ENCODE assay signal across 29 cellular contexts in genomic region chr3:138752886-138753285, GRCh38.
"Had no signal": no experiment of that assay in that cellular context is flagged by ENCODE, and none has a peak within 500 bp of the region (broad histone marks: within the 10 kb centered on the region; RNA-seq: fewer than 3 reads in every experiment).

No MANE protein-coding gene starts in this region.

- H3K27ac ChIP-seq: body of pancreas, cardiac muscle cell, coronary artery, dorsolateral prefrontal cortex, esophagus muscularis mucosa, gastroesophageal sphincter, heart right ventricle, hepatocyte had no signal

- ATAC-seq: activated CD4-positive, alpha-beta T cell treated with anti-CD3 and anti-CD28 coated beads for 36 hours; activated CD8-positive, alpha-beta T cell treated with anti-CD3 and anti-CD28 coated beads for 36 hours; activated T-cell treated with anti-CD3 and anti-CD28 coated beads, Interleukin-2, amount 50 U/mL, for 4 hours; activated T-helper 17 cell treated with anti-CD3 and anti-CD28 coated beads, Interleukin-2, amount 50 U/mL, for 72 hours; body of pancreas; effector memory CD8-positive, alpha-beta T cell; gastroesophageal sphincter; heart right ventricle had no signal

- H3K4me1 ChIP-seq: body of pancreas, esophagus muscularis mucosa, gastroesophageal sphincter had no signal

- H3K27me3 ChIP-seq: body of pancreas, cardiac muscle cell, dorsolateral prefrontal cortex, esophagus muscularis mucosa, gastroesophageal sphincter, heart right ventricle, hepatocyte had no signal

- H3K4me3 ChIP-seq: body of pancreas, cardiac muscle cell, coronary artery, dorsolateral prefrontal cortex, esophagus muscularis mucosa, gastroesophageal sphincter, heart right ventricle, hepatocyte had no signal

- DNase-seq: activated CD4-positive, alpha-beta T cell treated with anti-CD3 and anti-CD28 coated beads for 36 hours; activated CD4-positive, alpha-beta T cell treated with anti-CD3 and anti-CD28 coated beads, Interleukin-2, amount 50 U/mL, for 1 hour; activated CD4-positive, alpha-beta T cell treated with anti-CD3 and anti-CD28 coated beads, Interleukin-2, amount 50 U/mL, for 48 hours; activated CD4-positive, CD25-positive, alpha-beta regulatory T cell; activated CD4-positive, CD25-positive, alpha-beta regulatory T cell treated with anti-CD3 and anti-CD28 coated beads, Interleukin-2, amount 50 U/mL, for 72 hours; activated CD8-positive, alpha-beta memory T cell treated with anti-CD3 and anti-CD28 coated beads for 24 hours; activated CD8-positive, alpha-beta T cell treated with anti-CD3 and anti-CD28 coated beads for 36 hours; activated effector memory CD4-positive, alpha-beta T cell treated with Interleukin-2 at 50 U/mL for 16 hours; activated gamma-delta T cell treated with Interleukin-2 at 50 U/mL for 16 hours; activated naive CD4-positive, alpha-beta T cell treated with anti-CD3 and anti-CD28 coated beads, Interleukin-2, amount 50 U/mL, for 16 hours; activated naive CD4-positive, alpha-beta T cell treated with Interleukin-2 at 50 U/mL for 16 hours; activated T-cell treated with anti-CD3 and anti-CD28 coated beads, Interleukin-2, amount 50 U/mL, for 4 hours; amygdala; aorta; body of pancreas; central memory CD4-positive, alpha-beta T cell; cerebellar nuclear complex; dorsolateral prefrontal cortex; effector memory CD8-positive, alpha-beta T cell; erythroblast; foreskin melanocyte; heart right ventricle; T-helper 2 cell had no signal

- H3K9me3 ChIP-seq: body of pancreas, esophagus muscularis mucosa, gastroesophageal sphincter, heart right ventricle had no signal
